ENCODE assay signal across 22 cellular contexts in genomic region chr18:2719040-2719439, GRCh38.
DNase-seq lines count a peak whose midpoint lies in the region; ATAC-seq, FAIRE-seq and TF ChIP-seq lines count a peak whose summit lies in the region.
"Had no signal": no experiment of that assay in that cellular context is flagged by ENCODE, and none has a peak within 500 bp of the region (broad histone marks: within the 10 kb centered on the region; RNA-seq: fewer than 3 reads in every experiment).

No MANE protein-coding gene starts in this region.

- no TSS peak for BruUV-seq in K562 (replicated peaks; lab: Mats Ljungman, UMichigan)

- H3K27ac ChIP-seq in HEK293 (ENCODE audit: extremely low read depth, low read depth, low read length): no peak overlapping the region
- no peak overlapping the region for H3K27ac ChIP-seq in K562 (ENCODE audit: extremely low read depth, low read depth, low read length)
- H3K27ac ChIP-seq: SK-N-MC had no signal

- no peaks in the 10 kb centered on the region for H3K9me1 ChIP-seq in K562 (ENCODE audit: control insufficient read depth, insufficient read depth, low read length)

- H3K9ac ChIP-seq in K562 (ENCODE audit: insufficient read depth in 1 of 2, low read depth in 2 of 2, low read length in 2 of 2): no peak overlapping the region

- no peak for TF ChIP-seq POLR2A in K562 (conservative IDR thresholded peaks at IDR 0.05)

- peaks cover 34% of the 10 kb centered on the region for H3K4me1 Mint-ChIP-seq in activated T-cell treated with anti-CD3 and anti-CD28 coated beads, Interleukin-2, amount 50 U/mL, for 72 hours (ENCODE audit: low read depth)
- H3K4me1 Mint-ChIP-seq in CD14-positive monocyte: peaks cover 3% of the 10 kb centered on the region

- POLR2A ChIA-PET in HEK293 (lab: Yijun Ruan, JAX): interaction anchor here (0.6 kb wide), 1 partner anchor 68 kb away, joined by 3 read pairs; no protein-coding TSS in a partner anchor
- POLR2A ChIA-PET in K562 (lab: Yijun Ruan, JAX): interaction anchor here (0.7 to 1.5 kb wide), 3 partner anchors 11 to 18 kb away, joined by 3 read pairs; no protein-coding TSS in a partner anchor

- H3K4me2 ChIP-seq in K562 (ENCODE audit: insufficient read depth, low read length): no peak overlapping the region

- H3K36me3 Mint-ChIP-seq in activated T-cell treated with anti-CD3 and anti-CD28 coated beads, Interleukin-2, amount 50 U/mL, for 72 hours (ENCODE audit: insufficient read depth in 2 of 2): peaks cover 26 to 52% of the 10 kb centered on the region in 2 donors
- H3K36me3 Mint-ChIP-seq in CD14-positive monocyte: peaks cover 85 to 97% of the 10 kb centered on the region in 2 donors

- H3K27ac Mint-ChIP-seq in activated T-cell treated with anti-CD3 and anti-CD28 coated beads, Interleukin-2, amount 50 U/mL, for 72 hours: peak overlapping the region; percentile 26
- peak overlapping the region in 4 of 7 donors; percentile 22 to 60 (median 44) for H3K27ac Mint-ChIP-seq in CD14-positive monocyte

- peaks cover 33% of the 10 kb centered on the region for H3K79me2 ChIP-seq in K562 (ENCODE audit: control insufficient read depth, insufficient read depth, low read length)

- peaks cover 29 to 65% of the 10 kb centered on the region in 2 experiments for H3K36me3 ChIP-seq in HEK293 (ENCODE audit: control insufficient read depth in 2 of 2, insufficient read depth in 1 of 2, low read length in 2 of 2)
- peaks cover 91% of the 10 kb centered on the region for H3K36me3 ChIP-seq in K562 (ENCODE audit: control insufficient read depth, insufficient read depth, low read length)

- intact Hi-C loops in CD14-positive monocyte (cut with micrococcal nuclease) (loop anchor here in 1 of 2 donors (10.0 kb wide), 1 partner anchor 54 kb away; no protein-coding TSS in a partner anchor), K562 (cut with micrococcal nuclease) (no loop called here)

- in situ Hi-C loops in K562 (cut with MboI): no loop called here

- peak; percentile 19 for FAIRE-seq in K562 (lab: Jason Lieb, UNC)
- FAIRE-seq: D721Med, GM19239, H1 had no signal

- no peaks in the 10 kb centered on the region for H3K9me3 Mint-ChIP-seq in activated T-cell treated with anti-CD3 and anti-CD28 coated beads, Interleukin-2, amount 50 U/mL, for 72 hours
- no peaks in the 10 kb centered on the region for H3K9me3 Mint-ChIP-seq in CD14-positive monocyte

- no peak overlapping the region for H2AFZ ChIP-seq in K562 (ENCODE audit: low read depth, low read length)

- TF ChIP-seq EP300 in K562 (IDR thresholded peaks at IDR 0.05; ENCODE audit: low read length): no peak

- ATAC-seq in activated T-cell treated with anti-CD3 and anti-CD28 coated beads, Interleukin-2, amount 50 U/mL, for 72 hours (replicated peaks in 1 of 2): no peak
- ATAC-seq in K562: no peak
- ATAC-seq: Panc1 had no signal

- no peaks in the 10 kb centered on the region for H4K20me1 ChIP-seq in K562 (replicated peaks; ENCODE audit: control insufficient read depth, insufficient read depth, low read length)

- WGBS in K562 (ENCODE audit: insufficient coverage, low coverage, missing lambda C conversion rate): 92% methylated on average over 2 of the region's 2 CpGs

- TF ChIP-seq CTCF in CD14-positive monocyte (IDR thresholded peaks at IDR 0.05) (no peak), HEK293 (tag by site-specific recombination; IDR thresholded peaks at IDR 0.05) (no peak), K562 (IDR thresholded peaks at IDR 0.05 in 2 of 3, conservative IDR thresholded peaks at IDR 0.05 in 1 of 3; ENCODE audit: insufficient read depth in 2 of 3, low read depth in 1 of 3, low read length in 3 of 3) (no peak)

- H3K27me3 Mint-ChIP-seq in activated T-cell treated with anti-CD3 and anti-CD28 coated beads, Interleukin-2, amount 50 U/mL, for 72 hours (ENCODE audit: low read depth): no peaks in the 10 kb centered on the region
- H3K27me3 Mint-ChIP-seq in CD14-positive monocyte (ENCODE audit: low read depth in 3 of 3): no peaks in the 10 kb centered on the region

- no peak overlapping the region for H3K4me3 Mint-ChIP-seq in activated T-cell treated with anti-CD3 and anti-CD28 coated beads, Interleukin-2, amount 50 U/mL, for 72 hours
- no peak overlapping the region for H3K4me3 Mint-ChIP-seq in CD14-positive monocyte

- no peak overlapping the region for H3K4me3 ChIP-seq in HEK293 (ENCODE audit: low read depth, low read length)
- no peak overlapping the region for H3K4me3 ChIP-seq in K562
- H3K4me3 ChIP-seq: MG63, SK-N-MC had no signal

- TF ChIP-seq RAD21 in K562 (CRISPR knock-in tag; conservative IDR thresholded peaks at IDR 0.05 in 1 of 2, IDR thresholded peaks at IDR 0.05 in 1 of 2): no peak

- no peaks in the 10 kb centered on the region for H3K27me3 ChIP-seq in K562 (ENCODE audit: control insufficient read depth in 2 of 2, insufficient read depth in 2 of 2, low read length in 2 of 2)
- H3K27me3 ChIP-seq: MG63 had no signal

- CTCF ChIA-PET in HEK293 (lab: Yijun Ruan, JAX) (interaction anchor here (0.5 to 0.7 kb wide), 2 partner anchors 9 to 23 kb away, joined by 4 to 5 read pairs; no protein-coding TSS in a partner anchor), K562 (lab: Yijun Ruan, JAX; ENCODE audit: low intra/inter-chr PET ratio) (no interaction called here)

- no peak for DNase-seq in activated T-cell treated with anti-CD3 and anti-CD28 coated beads, Interleukin-2, amount 50 U/mL, for 72 hours
- no peak for DNase-seq in activated T-cell treated with anti-CD3 and anti-CD28 coated beads, Interleukin-2, amount 50 U/mL, for 1 hour
- DNase-seq in CD14-positive monocyte (ENCODE audit: low spot score): no peak
- DNase-seq in K562 (ENCODE audit: extremely low read depth in 1 of 4, low spot score in 3 of 4): no peak
- DNase-seq in midbrain (lab: John Stamatoyannopoulos, UW): no peak
- no peak for DNase-seq in RPMI8226
- DNase-seq: HCEC 1CT, KG1, MG63, NCI-H1694, NCI-H2081 treated with DMSO at 0.1 percent for 48 hours, NCI-H2171, NCI-H226, NCI-H510A, NCI-H69, SIG-M5 had no signal

- H3K4me1 ChIP-seq in HEK293 (ENCODE audit: control insufficient read depth, insufficient read depth, low read length) (no peaks in the 10 kb centered on the region), K562 (replicated peaks in 1 of 2; ENCODE audit: control insufficient read depth in 2 of 2, insufficient read depth in 2 of 2, low read length in 2 of 2) (no peaks in the 10 kb centered on the region)

- H3K9me3 ChIP-seq in HEK293 (ENCODE audit: control insufficient read depth, insufficient read depth, low read depth, low read length) (no peaks in the 10 kb centered on the region), K562 (replicated peaks; ENCODE audit: control insufficient read depth, insufficient read depth, low read depth, low read length) (no peaks in the 10 kb centered on the region)
- H3K9me3 ChIP-seq: MG63 had no signal

TF ChIP-seq in HEK293, 187 proteins besides CTCF, POLR2A, EP300 and RAD21:
- TF ChIP-seq ZNF658 (tag by site-specific recombination; IDR thresholded peaks at IDR 0.05) (no peak), PRDM1 (tag by site-specific recombination; IDR thresholded peaks at IDR 0.05) (peak; percentile 86), ZNF335 (tag by site-specific recombination; conservative IDR thresholded peaks at IDR 0.05) (no peak)
TF ChIP-seq in HEK293: peak in this region for 1.

TF ChIP-seq in K562, 482 proteins besides CTCF, POLR2A, EP300 and RAD21:
- TF ChIP-seq ZBTB26 (CRISPR knock-in tag; IDR thresholded peaks at IDR 0.05) (0 out of 2 replicates have a peak, but pooled peaks have one; percentile 13), ZNF512 (tag; IDR thresholded peaks at IDR 0.05) (peak; percentile 77), POLR2H (tag; IDR thresholded peaks at IDR 0.05; ENCODE audit: low read depth) (no peak)
